ENCODE assay signal across 18 cellular contexts in genomic region chr11:14362613-14363012, GRCh38.
"Had no signal": no experiment of that assay in that cellular context is flagged by ENCODE, and none has a peak within 500 bp of the region (broad histone marks: within the 10 kb centered on the region; RNA-seq: fewer than 3 reads in every experiment).

No MANE protein-coding gene starts in this region.

- H3K27me3 Mint-ChIP-seq: activated naive CD8-positive, alpha-beta T cell; memory B cell had no signal

- H3K36me3 Mint-ChIP-seq: activated naive CD8-positive, alpha-beta T cell had no signal

- H3K4me3 Mint-ChIP-seq: activated CD4-positive, alpha-beta memory T cell treated with anti-CD3 and anti-CD28 coated beads, Interleukin-2, amount 10 ng/mL, durations not matched to agents 7 days and 5 days; activated CD8-positive, alpha-beta memory T cell treated with anti-CD3 and anti-CD28 coated beads, Interleukin-2, amount 10 ng/mL, durations not matched to agents 7 days and 5 days; activated naive CD8-positive, alpha-beta T cell; memory B cell had no signal

- DNase-seq: activated CD4-positive, alpha-beta memory T cell treated with anti-CD3 and anti-CD28 coated beads, Interleukin-2, amount 10 ng/mL, durations not matched to agents 7 days and 5 days; activated CD4-positive, alpha-beta T cell treated with anti-CD3 and anti-CD28 coated beads for 48 hours; activated CD4-positive, CD25-positive, alpha-beta regulatory T cell; activated CD8-positive, alpha-beta memory T cell treated with anti-CD3 and anti-CD28 coated beads, Interleukin-2, amount 10 ng/mL, durations not matched to agents 7 days and 5 days; dermis blood vessel endothelial cell; effector memory CD4-positive, alpha-beta T cell; esophagus squamous epithelium; hippocampal formation; islet precursor cell; pancreas; stimulated activated CD4-positive, alpha-beta T cell treated with anti-CD3 and anti-CD28 coated beads, Interleukin-12 subunit alpha, Interleukin-12 subunit beta, amount 100 ng/mL, for 4 hours; stimulated activated CD4-positive, alpha-beta T cell treated with anti-CD3 and anti-CD28 coated beads, Interleukin-1b, Interleukin-23, amount 100 ng/mL, for 48 hours; stimulated activated CD8-positive, alpha-beta memory T cell treated with anti-CD3 and anti-CD28 coated beads, Interleukin-4, amount 100 ng/mL, for 48 hours; stimulated activated naive CD4-positive, alpha-beta T cell treated with Interleukin-2 at 50 U/mL for 16 hours; T1000; uterus had no signal

- ATAC-seq: activated CD8-positive, alpha-beta memory T cell treated with anti-CD3 and anti-CD28 coated beads, Interleukin-2, amount 10 ng/mL, durations not matched to agents 7 days and 5 days; pancreas had no signal

- H3K27ac Mint-ChIP-seq: activated CD4-positive, alpha-beta memory T cell treated with anti-CD3 and anti-CD28 coated beads, Interleukin-2, amount 10 ng/mL, durations not matched to agents 7 days and 5 days; activated naive CD8-positive, alpha-beta T cell; memory B cell had no signal

- H3K9me3 Mint-ChIP-seq: activated CD4-positive, alpha-beta memory T cell treated with anti-CD3 and anti-CD28 coated beads, Interleukin-2, amount 10 ng/mL, durations not matched to agents 7 days and 5 days; memory B cell had no signal
